In the genomic region with DNA sequence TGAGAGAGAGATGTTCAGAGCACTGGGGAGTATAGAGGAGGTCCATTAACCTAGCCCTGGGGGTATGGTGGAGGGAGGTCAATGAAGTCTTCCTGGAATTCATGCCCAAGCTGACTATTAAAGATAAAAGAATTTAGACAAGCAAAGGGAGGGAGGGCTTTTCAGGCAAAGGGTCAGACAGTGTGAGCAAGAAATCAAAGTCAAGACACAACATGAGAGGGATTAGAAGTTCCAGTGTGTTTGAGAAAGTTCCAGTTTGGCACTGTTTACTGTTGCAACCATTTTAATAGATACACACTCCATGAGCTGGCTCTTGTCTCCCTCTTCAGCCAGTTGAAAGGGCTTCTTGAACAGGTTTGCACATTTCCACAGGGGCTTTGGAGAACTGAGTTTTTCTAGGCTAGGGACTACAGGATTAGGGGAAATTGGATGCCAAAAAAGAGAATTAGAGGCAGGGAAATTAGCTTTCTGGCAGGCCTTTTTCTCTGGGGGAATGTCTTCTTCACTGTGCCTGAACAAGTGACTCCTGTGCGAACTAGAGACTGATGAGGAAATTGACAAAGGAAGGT, we compare ENCODE assay signal across 16 cellular contexts. TPM values are rescaled to one million over a fixed set of nuclear protein-coding genes. Genes with fewer than 3 reads are reported as not detected.
A peak's percentile ranks its signal among the peaks of the same experiment; 100 is the strongest.
DNase-seq lines count a peak whose midpoint lies in the region; ATAC-seq, FAIRE-seq and TF ChIP-seq lines count a peak whose summit lies in the region.
"Had no signal": no experiment of that assay in that cellular context is flagged by ENCODE, and none has a peak within 500 bp of the region (broad histone marks: within the 10 kb centered on the region; RNA-seq: fewer than 3 reads in every experiment).

No MANE protein-coding gene starts in this region.

- H3K36me3 Mint-ChIP-seq in neural progenitor cell: no peaks in the 10 kb centered on the region
- no peaks in the 10 kb centered on the region for H3K36me3 Mint-ChIP-seq in activated T-cell treated with anti-CD3 and anti-CD28 coated beads, Interleukin-2, amount 50 U/mL, for 4 hours (ENCODE audit: insufficient read depth)

- H3K27me3 Mint-ChIP-seq in neural progenitor cell (ENCODE audit: insufficient read depth, low read depth): peaks cover 2% of the 10 kb centered on the region
- H3K27me3 Mint-ChIP-seq in activated T-cell treated with anti-CD3 and anti-CD28 coated beads, Interleukin-2, amount 50 U/mL, for 4 hours (ENCODE audit: low read depth): peaks cover 13% of the 10 kb centered on the region

- H3K27ac Mint-ChIP-seq in neural progenitor cell: no peak overlapping the region
- H3K27ac Mint-ChIP-seq: activated naive CD4-positive, alpha-beta T cell treated with anti-CD3 and anti-CD28 coated beads for 36 hours had no signal

- no peaks in the 10 kb centered on the region for H3K9me3 Mint-ChIP-seq in neural progenitor cell
- no peaks in the 10 kb centered on the region for H3K9me3 Mint-ChIP-seq in activated T-cell treated with anti-CD3 and anti-CD28 coated beads, Interleukin-2, amount 50 U/mL, for 4 hours
- H3K9me3 Mint-ChIP-seq: activated naive CD4-positive, alpha-beta T cell treated with anti-CD3 and anti-CD28 coated beads for 36 hours had no signal

- CTCF ChIA-PET in mammary epithelial cell (lab: Charles Lee; ENCODE audit: low non-redundant PET): interaction anchor here (0.6 kb wide), 1 partner anchor 13 kb away, joined by 3 read pairs; no protein-coding TSS in a partner anchor
- CTCF ChIA-PET in endothelial cell of umbilical vein (lab: Charles Lee): interaction anchor here (0.8 to 3.1 kb wide), 29 partner anchors 9 to 1053 kb away, joined by 3 to 41 read pairs (median 7); partner anchors contain the start of genes NNMT and REXO2

- no peaks in the 10 kb centered on the region for H3K9me1 ChIP-seq in endothelial cell of umbilical vein (replicated peaks; ENCODE audit: control insufficient read depth, extremely low read depth, insufficient read depth, low read length)

- TF ChIP-seq CTCF in breast epithelium (IDR thresholded peaks at IDR 0.05) (no peak), mammary epithelial cell (conservative IDR thresholded peaks at IDR 0.05 in 1 of 2, IDR thresholded peaks at IDR 0.05 in 1 of 2; ENCODE audit: extremely low read depth in 1 of 2, insufficient read depth in 1 of 2, low read depth in 1 of 2, low read length in 2 of 2) (no peak), endothelial cell of umbilical vein (IDR thresholded peaks at IDR 0.05; ENCODE audit: extremely low read depth in 1 of 2, insufficient read depth in 1 of 2, low read depth in 1 of 2, low read length in 2 of 2) (no peak), neural progenitor cell (IDR thresholded peaks at IDR 0.05) (no peak), upper lobe of right lung (IDR thresholded peaks at IDR 0.05) (no peak)

- H3K9me3 ChIP-seq in breast epithelium (no peaks in the 10 kb centered on the region), mammary epithelial cell (replicated peaks; ENCODE audit: insufficient read depth, low read length) (no peaks in the 10 kb centered on the region), endothelial cell of umbilical vein (replicated peaks; ENCODE audit: control insufficient read depth, insufficient read depth, low read length) (no peaks in the 10 kb centered on the region), neural progenitor cell (ENCODE audit: low read depth) (no peaks in the 10 kb centered on the region), upper lobe of right lung (no peaks in the 10 kb centered on the region)
- H3K9me3 ChIP-seq: mucosa of descending colon, pancreas had no signal

- no peak overlapping the region for H3K9ac ChIP-seq in mammary epithelial cell (ENCODE audit: insufficient read depth, low read length)
- H3K9ac ChIP-seq in endothelial cell of umbilical vein (replicated peaks; ENCODE audit: extremely low read depth, insufficient read depth, low read length): no peak overlapping the region
- no peak overlapping the region for H3K9ac ChIP-seq in neural progenitor cell

- H2AFZ ChIP-seq in mammary epithelial cell (ENCODE audit: low read depth, low read length) (no peak overlapping the region), endothelial cell of umbilical vein (ENCODE audit: low read depth, low read length) (peak overlapping the region; percentile 90), neural progenitor cell (replicated peaks) (peak overlapping the region; percentile 39)

- POLR2A ChIA-PET in endothelial cell of umbilical vein (lab: Charles Lee): interaction anchor here (1.4 kb wide), 1 partner anchor 9 kb away, joined by 3 read pairs; no protein-coding TSS in a partner anchor

- H3K4me3 ChIP-seq in breast epithelium (no peak overlapping the region), mammary epithelial cell (replicated peaks in 1 of 3; ENCODE audit: insufficient read depth in 1 of 3, low read depth in 2 of 3, low read length in 3 of 3) (no peak overlapping the region), endothelial cell of umbilical vein (replicated peaks in 1 of 3; ENCODE audit: insufficient read depth in 1 of 3, low read depth in 1 of 3, low read length in 3 of 3) (no peak overlapping the region), neural progenitor cell (no peak overlapping the region), upper lobe of right lung (no peak overlapping the region)
- H3K4me3 ChIP-seq: mucosa of descending colon, pancreas had no signal

- BruUV-seq in mammary epithelial cell (replicated peaks; lab: Mats Ljungman, UMichigan): no TSS peak
- BruUV-seq in endothelial cell of umbilical vein (replicated peaks; lab: Mats Ljungman, UMichigan): no TSS peak

- peak overlapping the region; percentile 58 to 68 for H3K27ac ChIP-seq in breast epithelium
- H3K27ac ChIP-seq in mammary epithelial cell (ENCODE audit: insufficient read depth, low read depth, low read length): no peak overlapping the region
- H3K27ac ChIP-seq in endothelial cell of umbilical vein (ENCODE audit: insufficient read depth, low read depth, low read length): peak overlapping the region; percentile 40
- no peak overlapping the region for H3K27ac ChIP-seq in neural progenitor cell
- peak overlapping the region; percentile 69 for H3K27ac ChIP-seq in upper lobe of right lung

- H3K79me2 ChIP-seq in mammary epithelial cell (ENCODE audit: insufficient read depth, low read length) (no peaks in the 10 kb centered on the region), endothelial cell of umbilical vein (ENCODE audit: control insufficient read depth, insufficient read depth, low read length) (no peaks in the 10 kb centered on the region), neural progenitor cell (ENCODE audit: low read depth) (no peaks in the 10 kb centered on the region)

- H3K27me3 ChIP-seq in breast epithelium (no peaks in the 10 kb centered on the region), mammary epithelial cell (ENCODE audit: insufficient read depth, low read length) (no peaks in the 10 kb centered on the region), endothelial cell of umbilical vein (ENCODE audit: control insufficient read depth in 2 of 2, insufficient read depth in 2 of 2, low read length in 2 of 2) (peaks cover 0 to 4% of the 10 kb centered on the region in 2 experiments), neural progenitor cell (no peaks in the 10 kb centered on the region), upper lobe of right lung (no peaks in the 10 kb centered on the region)
- H3K27me3 ChIP-seq: pancreas had no signal

- peak; percentile 86 for FAIRE-seq in endothelial cell of umbilical vein (lab: Jason Lieb, UNC)
- FAIRE-seq: islet of Langerhans, pancreas had no signal

- dilution Hi-C loops in mammary epithelial cell (cut with HindIII; ENCODE audit: low sequenced_read_pairs) (no loop called here), endothelial cell of umbilical vein (cut with MboI; ENCODE audit: extremely low pct_ligation_motif_present, low sequenced_read_pairs) (no loop called here)

- H3K4me1 Mint-ChIP-seq in neural progenitor cell: peaks cover 4% of the 10 kb centered on the region
- H3K4me1 Mint-ChIP-seq in activated T-cell treated with anti-CD3 and anti-CD28 coated beads, Interleukin-2, amount 50 U/mL, for 4 hours (ENCODE audit: low read depth): no peaks in the 10 kb centered on the region

- DNase-seq in breast epithelium (ENCODE audit: low spot score in 2 of 2): no peak
- no peak for DNase-seq in mammary epithelial cell
- DNase-seq in endothelial cell of umbilical vein (ENCODE audit: low read depth, low spot score): peak; percentile 62
- DNase-seq in neural progenitor cell (ENCODE audit: low spot score): no peak
- no peak for DNase-seq in upper lobe of right lung
- no peak for DNase-seq in activated T-cell treated with anti-CD3 and anti-CD28 coated beads, Interleukin-2, amount 50 U/mL, for 4 hours
- DNase-seq: activated CD4-positive, CD25-positive, alpha-beta regulatory T cell treated with anti-CD3 and anti-CD28 coated beads, Interleukin-2, amount 50 U/mL, for 72 hours; activated CD8-positive, alpha-beta memory T cell treated with anti-CD3 and anti-CD28 coated beads, Interleukin-2, amount 50 U/mL, for 4 hours; activated naive CD4-positive, alpha-beta T cell treated with anti-CD3 and anti-CD28 coated beads for 36 hours; effector CD4-positive, alpha-beta T cell had no signal

- H3K36me3 ChIP-seq in breast epithelium (no peaks in the 10 kb centered on the region), mammary epithelial cell (ENCODE audit: insufficient read depth, low read length) (no peaks in the 10 kb centered on the region), endothelial cell of umbilical vein (ENCODE audit: control insufficient read depth in 2 of 2, extremely low read depth in 1 of 2, insufficient read depth in 2 of 2, low read length in 2 of 2) (no peaks in the 10 kb centered on the region), neural progenitor cell (no peaks in the 10 kb centered on the region), upper lobe of right lung (no peaks in the 10 kb centered on the region)
- H3K36me3 ChIP-seq: pancreas had no signal

- ATAC-seq in upper lobe of right lung (no peak), HG03135 (IDR thresholded peaks at IDR 0.05; ENCODE audit: unreplicated experiment) (no peak), HG03342 (IDR thresholded peaks at IDR 0.05; ENCODE audit: unreplicated experiment) (no peak)
- ATAC-seq in activated T-cell treated with anti-CD3 and anti-CD28 coated beads, Interleukin-2, amount 50 U/mL, for 4 hours: no peak

- H3K4me1 ChIP-seq in breast epithelium (peaks cover 0 to 9% of the 10 kb centered on the region in 2 donors), mammary epithelial cell (ENCODE audit: insufficient read depth, low read length) (peaks cover 26% of the 10 kb centered on the region), endothelial cell of umbilical vein (ENCODE audit: control insufficient read depth, extremely low read depth, insufficient read depth, low read length) (peaks cover 30% of the 10 kb centered on the region), neural progenitor cell (peaks cover 7% of the 10 kb centered on the region), upper lobe of right lung (peaks cover 28% of the 10 kb centered on the region)
- H3K4me1 ChIP-seq: pancreas had no signal

- in situ Hi-C loops in mammary epithelial cell (cut with MboI; ENCODE audit: low sequenced_read_pairs in 2 of 2): loop anchor here in 1 of 2 donors (25.0 kb wide), 1 partner anchor 131 kb away; the partner anchor contains the start of genes C11orf71 and RBM7

- no peaks in the 10 kb centered on the region for H3F3A ChIP-seq in neural progenitor cell (ENCODE audit: low read depth)

- intact Hi-C loops in breast epithelium (cut with DNase I; ENCODE audit: low total_unique reads): no loop called here
- intact Hi-C loops in mammary epithelial cell (cut with micrococcal nuclease): loop anchor here (2.0 to 5.0 kb wide), 3 partner anchors 15 to 1221 kb away; partner anchors contain the start of genes CADM1 and NNMT
- intact Hi-C loops in endothelial cell of umbilical vein (cut with micrococcal nuclease): loop anchor here (2.0 to 10.0 kb wide), 5 partner anchors 67 to 1223 kb away; partner anchors contain the start of gene CADM1
- intact Hi-C loops in upper lobe of right lung (cut with DNase I): no loop called here

- TF ChIP-seq POLR2A in breast epithelium (IDR thresholded peaks at IDR 0.05): no peak
- no peak for TF ChIP-seq POLR2A in endothelial cell of umbilical vein (IDR thresholded peaks at IDR 0.05; ENCODE audit: low read depth, low read length)

- H4K20me1 ChIP-seq in mammary epithelial cell (ENCODE audit: insufficient read depth, low read length): no peaks in the 10 kb centered on the region
- no peaks in the 10 kb centered on the region for H4K20me1 ChIP-seq in endothelial cell of umbilical vein (replicated peaks; ENCODE audit: control insufficient read depth, extremely low read depth, insufficient read depth, low read length)
- no peaks in the 10 kb centered on the region for H4K20me1 ChIP-seq in neural progenitor cell (ENCODE audit: low read depth)

- no peak overlapping the region for H3K4me3 Mint-ChIP-seq in neural progenitor cell
- no peak overlapping the region for H3K4me3 Mint-ChIP-seq in activated T-cell treated with anti-CD3 and anti-CD28 coated beads, Interleukin-2, amount 50 U/mL, for 4 hours
- H3K4me3 Mint-ChIP-seq: activated naive CD4-positive, alpha-beta T cell treated with anti-CD3 and anti-CD28 coated beads for 36 hours had no signal

- 100% methylated on average over 1 of the region's 1 CpG for WGBS in mammary epithelial cell (ENCODE audit: low coverage, missing lambda C conversion rate)

- no peak overlapping the region for H3K4me2 ChIP-seq in mammary epithelial cell (ENCODE audit: insufficient read depth, low read depth, low read length)
- no peak overlapping the region for H3K4me2 ChIP-seq in endothelial cell of umbilical vein (ENCODE audit: insufficient read depth, low read length)
- H3K4me2 ChIP-seq in neural progenitor cell: no peak overlapping the region

RNA-seq across cellular contexts. Expression of gene NNMT, which starts 14.7 kb away (rescaled TPM):
- total RNA-seq in breast epithelium (1,000 to 10,000 TPM in 2 of 3 donors, 100 to 1,000 TPM in 1; 987 to 2,750 (median 1,078) TPM), mammary epithelial cell (100 to 1,000 TPM; 131 to 605 TPM), endothelial cell of umbilical vein (300 and 330 TPM in 2 replicates), neural progenitor cell (ENCODE audit: low replicate concordance) (1.7 TPM in 1 of 2 replicates, not detected in the other), upper lobe of right lung (349 TPM)
- polyA plus RNA-seq in mammary epithelial cell (130 TPM), endothelial cell of umbilical vein (454 and 506 TPM in 2 replicates)
- polyA minus RNA-seq in mammary epithelial cell (88.0 TPM), endothelial cell of umbilical vein (169 and 179 TPM in 2 replicates)
- polyA plus RNA-seq in endothelial cell of umbilical vein (2011; cell fraction: cytosol; rRNA removed): 458 and 555 TPM in 2 replicates
- 274 and 371 TPM in 2 replicates for polyA plus RNA-seq in endothelial cell of umbilical vein (2011; cell fraction: nucleus; rRNA removed)
- polyA plus RNA-seq in endothelial cell of umbilical vein (2012): 482 and 590 TPM in 2 replicates
- 120 TPM for polyA minus RNA-seq in endothelial cell of umbilical vein (2011; cell fraction: cytosol; rRNA and poly(A)+ RNA removed)
- 292 and 324 TPM in 2 replicates for polyA minus RNA-seq in endothelial cell of umbilical vein (2011; cell fraction: nucleus; rRNA and poly(A)+ RNA removed)
- under 1 TPM in 2 of 3 donors, not detected in 1; 0.23 to 0.61 TPM for total RNA-seq in activated T-cell treated with anti-CD3 and anti-CD28 coated beads, Interleukin-2, amount 50 U/mL, for 4 hours
- total RNA-seq: activated naive CD4-positive, alpha-beta T cell treated with anti-CD3 and anti-CD28 coated beads for 36 hours; T-helper 2 cell treated with Interferon-gamma antibody and Interleukin-4, amounts not matched to agents 100 ng/mL and 5 ng/mL, for 36 hours had no signal

Comparison
In these comparisons a context has a peak if more than half of its experiments do, and no peak if none do; other contexts are left out.
1. H3K27ac ChIP-seq: peak in breast epithelium (2 of 2), endothelial cell of umbilical vein (single experiment) and upper lobe of right lung (single experiment); none in mammary epithelial cell (single experiment) and neural progenitor cell (single experiment).
2. intact Hi-C loops: an anchor here in mammary epithelial cell (2.0 to 5.0 kb wide) and endothelial cell of umbilical vein (2.0 to 10.0 kb wide); none called in breast epithelium and upper lobe of right lung.
3. RNA of gene NNMT, which starts 14.7 kb away (total RNA-seq): 987 to 2,750 TPM in breast epithelium, 131 to 605 TPM in mammary epithelial cell, 349 TPM in upper lobe of right lung (single experiment) and 300 to 330 TPM in endothelial cell of umbilical vein; 0.23 to 0.61 TPM in activated T-cell treated with anti-CD3 and anti-CD28 coated beads, Interleukin-2, amount 50 U/mL, for 4 hours and 1.7 TPM in neural progenitor cell; every median in the first group is over 10 times any median in the second.